In the genomic region with DNA sequence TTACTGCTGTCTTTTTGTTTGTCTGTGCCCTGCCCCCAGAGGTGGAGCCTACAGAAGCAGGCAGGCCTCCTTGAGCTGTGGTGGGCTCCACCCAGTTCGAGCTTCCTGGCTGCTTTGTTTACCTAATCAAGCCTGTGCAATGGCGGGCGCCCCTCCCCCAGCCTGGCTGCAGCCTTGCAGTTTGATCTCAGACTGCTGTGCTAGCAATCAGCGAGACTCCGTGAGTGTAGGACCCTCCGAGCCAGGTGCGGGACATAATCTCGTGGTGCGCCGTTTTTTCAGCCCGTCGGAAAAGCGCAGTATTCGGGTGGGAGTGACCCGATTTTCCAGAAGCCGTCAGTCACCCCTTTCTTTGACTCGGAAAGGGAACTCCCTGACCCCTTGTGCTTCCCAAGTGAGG, we compare ENCODE assay signal across 1 cellular context.
A peak's percentile ranks its signal among the peaks of the same experiment; 100 is the strongest.
TF ChIP-seq lines count a peak whose summit lies in the region.

No MANE protein-coding gene starts in this region.

TF ChIP-seq in WTC11, 78 proteins besides CTCF, POLR2A, EP300 and RAD21:
- TF ChIP-seq, protein P1, sequence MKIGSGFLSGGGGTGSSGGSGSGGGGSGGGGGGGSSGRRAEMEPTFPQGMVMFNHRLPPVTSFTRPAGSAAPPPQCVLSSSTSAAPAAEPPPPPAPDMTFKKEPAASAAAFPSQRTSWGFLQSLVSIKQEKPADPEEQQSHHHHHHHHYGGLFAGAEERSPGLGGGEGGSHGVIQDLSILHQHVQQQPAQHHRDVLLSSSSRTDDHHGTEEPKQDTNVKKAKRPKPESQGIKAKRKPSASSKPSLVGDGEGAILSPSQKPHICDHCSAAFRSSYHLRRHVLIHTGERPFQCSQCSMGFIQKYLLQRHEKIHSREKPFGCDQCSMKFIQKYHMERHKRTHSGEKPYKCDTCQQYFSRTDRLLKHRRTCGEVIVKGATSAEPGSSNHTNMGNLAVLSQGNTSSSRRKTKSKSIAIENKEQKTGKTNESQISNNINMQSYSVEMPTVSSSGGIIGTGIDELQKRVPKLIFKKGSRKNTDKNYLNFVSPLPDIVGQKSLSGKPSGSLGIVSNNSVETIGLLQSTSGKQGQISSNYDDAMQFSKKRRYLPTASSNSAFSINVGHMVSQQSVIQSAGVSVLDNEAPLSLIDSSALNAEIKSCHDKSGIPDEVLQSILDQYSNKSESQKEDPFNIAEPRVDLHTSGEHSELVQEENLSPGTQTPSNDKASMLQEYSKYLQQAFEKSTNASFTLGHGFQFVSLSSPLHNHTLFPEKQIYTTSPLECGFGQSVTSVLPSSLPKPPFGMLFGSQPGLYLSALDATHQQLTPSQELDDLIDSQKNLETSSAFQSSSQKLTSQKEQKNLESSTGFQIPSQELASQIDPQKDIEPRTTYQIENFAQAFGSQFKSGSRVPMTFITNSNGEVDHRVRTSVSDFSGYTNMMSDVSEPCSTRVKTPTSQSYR (CRISPR knock-in tag; IDR thresholded peaks at IDR 0.05): peak; percentile 59; the same call in 1 of the 2 replicates
- peak; percentile 18; the same call in 1 of the 2 replicates for TF ChIP-seq FOXP1 (CRISPR knock-in tag; IDR thresholded peaks at IDR 0.05; ENCODE audit: borderline replicate concordance)
- peak; percentile 71 for TF ChIP-seq FOXK1 (CRISPR knock-in tag; IDR thresholded peaks at IDR 0.05)
